17 cellular contexts compared by ENCODE assay signal in genomic region chr6:143328885-143329284, GRCh38.
DNase-seq lines count a peak whose midpoint lies in the region; ATAC-seq and TF ChIP-seq lines count a peak whose summit lies in the region.
"Had no signal": no experiment of that assay in that cellular context is flagged by ENCODE, and none has a peak within 500 bp of the region (broad histone marks: within the 10 kb centered on the region; RNA-seq: fewer than 3 reads in every experiment).

No MANE protein-coding gene starts in this region.

- no peak overlapping the region for H3K56ac ChIP-seq in mesendoderm (ENCODE audit: low read length)

- no peak overlapping the region for H3K27ac Mint-ChIP-seq in endodermal cell

- H3F3A ChIP-seq in PC-3 (ENCODE audit: low read length, unreplicated experiment) = peaks cover 4% of the 10 kb centered on the region

- no peaks in the 10 kb centered on the region for H3K9me3 Mint-ChIP-seq in endodermal cell

- H2BK15ac ChIP-seq in mesendoderm (replicated peaks; ENCODE audit: low read depth) = no peak overlapping the region

- H3K27ac ChIP-seq in PC-3 (ENCODE audit: low read length) = peak overlapping the region; percentile 97
- H3K27ac ChIP-seq in endodermal cell (ENCODE audit: low read depth, low read length) = no peak overlapping the region
- no peak overlapping the region for H3K27ac ChIP-seq in mesendoderm (ENCODE audit: low read depth, low read length)
- H3K27ac ChIP-seq: 22Rv1 had no signal

- no peak overlapping the region for H2BK5ac ChIP-seq in mesendoderm (ENCODE audit: low read length)

- H3K23ac ChIP-seq in mesendoderm (ENCODE audit: low read length) = no peak overlapping the region

- H3K18ac ChIP-seq in mesendoderm (ENCODE audit: low read length) = no peak overlapping the region

- no peaks in the 10 kb centered on the region for H3K27me3 Mint-ChIP-seq in endodermal cell (ENCODE audit: insufficient read depth)

- TF ChIP-seq CTCF in PC-3 (conservative IDR thresholded peaks at IDR 0.05; ENCODE audit: low read depth, low read length) (no peak), endodermal cell (conservative IDR thresholded peaks at IDR 0.05) (no peak)

- H3K9ac ChIP-seq in PC-3 (ENCODE audit: low read length) (peak overlapping the region; percentile 73), endodermal cell (ENCODE audit: extremely low read depth, low read length, poor library complexity, severe bottlenecking) (no peak overlapping the region), mesendoderm (ENCODE audit: low read length) (no peak overlapping the region)

- POLR2A ChIA-PET in PC-3 (lab: Charles Lee; ENCODE audit: unreplicated experiment) = no interaction called here

- no peaks in the 10 kb centered on the region for H3K9me3 ChIP-seq in PC-3 (ENCODE audit: low read length)
- no peaks in the 10 kb centered on the region for H3K9me3 ChIP-seq in endodermal cell (ENCODE audit: control insufficient read depth, low read length)
- H3K9me3 ChIP-seq: Caco-2, mucosa of descending colon had no signal

- WGBS in endodermal cell (ENCODE audit: insufficient coverage in 1 of 2, insufficient read length in 1 of 2), 2 experiments = 86 to 95% methylated on average over 1 of the region's 1 CpG
- whole genome bisulfite sequencing in mesendoderm (ENCODE audit: extremely low coverage, insufficient coverage, low lambda C conversion rate) = no CpG with 5 or more reads among the region's 1 CpG

- H3K4ac ChIP-seq in mesendoderm (ENCODE audit: low read depth, low read length) = no peak overlapping the region

- no peak overlapping the region for H2BK120ac ChIP-seq in mesendoderm (ENCODE audit: low read depth, low read length)

- H3K4me1 Mint-ChIP-seq in endodermal cell = no peaks in the 10 kb centered on the region

- peak overlapping the region; percentile 71 for H3K4me2 ChIP-seq in PC-3 (ENCODE audit: low read length)
- H3K4me2 ChIP-seq in mesendoderm (ENCODE audit: low read length) = no peak overlapping the region

- no peaks in the 10 kb centered on the region for H3K79me1 ChIP-seq in mesendoderm (ENCODE audit: low read length)

- H3K4me3 ChIP-seq in PC-3 (ENCODE audit: low read length) = peak overlapping the region; percentile 10; the same call in 1 of the 2 replicates
- peak overlapping the region; percentile 30 for H3K4me3 ChIP-seq in endodermal cell (ENCODE audit: low read length)
- no peak overlapping the region for H3K4me3 ChIP-seq in mesendoderm (ENCODE audit: low read length)
- H3K4me3 ChIP-seq: GM12878, mucosa of descending colon had no signal

- H2AFZ ChIP-seq in PC-3 (ENCODE audit: low read length) = no peak overlapping the region

- CTCF ChIA-PET in PC-3 (lab: Charles Lee) = no interaction called here

- intact Hi-C loops in PC-3 (cut with micrococcal nuclease) = no loop called here

- no peak overlapping the region for H3K4me3 Mint-ChIP-seq in endodermal cell

- peak; percentile 26 for DNase-seq in DMS53 (lab: John Stamatoyannopoulos, UW)
- DNase-seq in DMS53 treated with DMSO at 0.1 percent for 48 hours (lab: John Stamatoyannopoulos, UW; ENCODE audit: unreplicated experiment) = no peak
- peak; percentile 78 for DNase-seq in PC-3
- no peak for DNase-seq in endodermal cell
- peak; percentile 53 for DNase-seq in mesendoderm
- DNase-seq in NCI-H1694 (lab: John Stamatoyannopoulos, UW) = no peak
- no peak for DNase-seq in iPS-NIHi7 (ENCODE audit: extremely low spot score)
- DNase-seq: Caco-2; KBM-7; mucosa of descending colon; NCI-H1092; NCI-H2081 treated with DMSO at 0.1 percent for 48 hours; stimulated activated CD4-positive, alpha-beta T cell treated with anti-CD3 and anti-CD28 coated beads, Interleukin-4, amount 100 ng/mL, for 4 hours had no signal

- H4K20me1 ChIP-seq in PC-3 (ENCODE audit: low read length) = no peaks in the 10 kb centered on the region

- no peaks in the 10 kb centered on the region for H3K36me3 Mint-ChIP-seq in endodermal cell (ENCODE audit: low read depth)

- no peaks in the 10 kb centered on the region for H3K9me2 ChIP-seq in PC-3 (replicated peaks; ENCODE audit: low read length)

- no TSS peak for BruUV-seq in PC-3 (replicated peaks; lab: Mats Ljungman, UMichigan)

- no peaks in the 10 kb centered on the region for H3K27me3 ChIP-seq in PC-3 (ENCODE audit: low read length)
- H3K27me3 ChIP-seq in endodermal cell (ENCODE audit: control insufficient read depth, insufficient read depth, low read length, poor library complexity, severe bottlenecking) = no peaks in the 10 kb centered on the region
- H3K27me3 ChIP-seq in mesendoderm (ENCODE audit: insufficient read depth, low read length, poor library complexity) = no peaks in the 10 kb centered on the region

- H2AK5ac ChIP-seq in mesendoderm (ENCODE audit: low read length) = no peak overlapping the region

- H3K79me2 ChIP-seq in PC-3 (ENCODE audit: low read length) (no peaks in the 10 kb centered on the region), mesendoderm (ENCODE audit: control insufficient read depth, insufficient read depth, low read length) (no peaks in the 10 kb centered on the region)

- ATAC-seq in PC-3 (peak; percentile 51), HG02938 (IDR thresholded peaks at IDR 0.05; ENCODE audit: unreplicated experiment) (no peak)
- ATAC-seq: GM12878, left lobe of liver, mucosa of descending colon had no signal

- no peak overlapping the region for H4K5ac ChIP-seq in mesendoderm (ENCODE audit: low read length)

- H3K4me1 ChIP-seq in PC-3 (ENCODE audit: insufficient read depth, low read length) (peaks cover 52% of the 10 kb centered on the region), endodermal cell (ENCODE audit: control insufficient read depth, insufficient read depth, low read length) (no peaks in the 10 kb centered on the region), mesendoderm (ENCODE audit: control insufficient read depth, low read depth, low read length) (no peaks in the 10 kb centered on the region)
- H3K4me1 ChIP-seq: Caco-2 had no signal

- no peak overlapping the region for H4K8ac ChIP-seq in mesendoderm (ENCODE audit: low read depth, low read length)

- H3K36me3 ChIP-seq in PC-3 (ENCODE audit: low read depth, low read length) (no peaks in the 10 kb centered on the region), endodermal cell (ENCODE audit: control insufficient read depth, insufficient read depth, low read length) (no peaks in the 10 kb centered on the region), mesendoderm (ENCODE audit: control insufficient read depth, insufficient read depth, low read length) (no peaks in the 10 kb centered on the region)

Comparison
In these comparisons a context has a peak if more than half of its experiments do, and no peak if none do; other contexts are left out.
1. DNase-seq: peak in DMS53 (single experiment), PC-3 (single experiment) and mesendoderm (single experiment); none in DMS53 treated with DMSO at 0.1 percent for 48 hours (single experiment), endodermal cell (single experiment), NCI-H1694 (single experiment) and iPS-NIHi7 (single experiment).